Comparison of ENCODE assay signal across 12 cellular contexts in genomic region chr17:43984521-43984920, GRCh38. TPM values are rescaled to one million over a fixed set of nuclear protein-coding genes. Genes with fewer than 3 reads are reported as not detected.
DNase-seq lines count a peak whose midpoint lies in the region; ATAC-seq lines count a peak whose summit lies in the region.
"Had no signal": no experiment of that assay in that cellular context is flagged by ENCODE, and none has a peak within 500 bp of the region (broad histone marks: within the 10 kb centered on the region; RNA-seq: fewer than 3 reads in every experiment).

No MANE protein-coding gene starts in this region.

- no peak for DNase-seq in activated CD4-positive, alpha-beta T cell treated with anti-CD3 and anti-CD28 coated beads, Interleukin-2, amount 10 ng/mL, durations not matched to agents 24 days and 14 days
- no peak for DNase-seq in activated CD4-positive, alpha-beta T cell treated with anti-CD3 and anti-CD28 coated beads, Interleukin-2, amount 10 ng/mL, durations not matched to agents 7 days and 5 days
- DNase-seq in stimulated activated effector memory CD8-positive, alpha-beta T cell treated with anti-CD3 and anti-CD28 coated beads, Interleukin-12 subunit alpha, Interleukin-12 subunit beta, amount 100 ng/mL, for 72 hours (ENCODE audit: low spot score in 2 of 2) = no peak
- DNase-seq in inferior parietal cortex (ENCODE audit: extremely low spot score) = no peak
- DNase-seq: GDM1, sigmoid colon had no signal

- H3K36me3 ChIP-seq in iPS-18a (ENCODE audit: control insufficient read depth, low read depth, low read length) = no peaks in the 10 kb centered on the region
- H3K36me3 ChIP-seq: sigmoid colon had no signal

- H3K4me3 ChIP-seq in iPS-18a (ENCODE audit: low read length) = peak overlapping the region; percentile 66

- no peak overlapping the region for H3K9ac ChIP-seq in iPS-18a (ENCODE audit: low read length)

- POLR2A ChIA-PET in activated CD4-positive, alpha-beta T cell treated with anti-CD3 and anti-CD28 coated beads, Interleukin-2, amount 10 ng/mL, durations not matched to agents 7 days and 5 days (lab: Charles Lee) = no interaction called here

- H3K27me3 ChIP-seq in iPS-18a (ENCODE audit: control insufficient read depth, insufficient read depth, low read length) = peaks cover 33% of the 10 kb centered on the region

- peaks cover 54% of the 10 kb centered on the region for H3K27me3 Mint-ChIP-seq in activated CD4-positive, alpha-beta T cell treated with anti-CD3 and anti-CD28 coated beads, Interleukin-2, amount 10 ng/mL, durations not matched to agents 24 days and 14 days
- peaks cover 55% of the 10 kb centered on the region for H3K27me3 Mint-ChIP-seq in activated CD4-positive, alpha-beta T cell treated with anti-CD3 and anti-CD28 coated beads, Interleukin-2, amount 10 ng/mL, durations not matched to agents 7 days and 5 days

- CTCF ChIA-PET in activated CD4-positive, alpha-beta T cell treated with anti-CD3 and anti-CD28 coated beads, Interleukin-2, amount 10 ng/mL, durations not matched to agents 7 days and 5 days (lab: Charles Lee) = no interaction called here

- H3K9me3 ChIP-seq in iPS-18a (ENCODE audit: control insufficient read depth, low read depth, low read length) = no peaks in the 10 kb centered on the region
- H3K9me3 ChIP-seq: sigmoid colon had no signal

- no peak overlapping the region for H3K27ac ChIP-seq in iPS-18a (ENCODE audit: low read length)
- H3K27ac ChIP-seq: epithelial cell of prostate, sigmoid colon had no signal

- H3K4me1 Mint-ChIP-seq in activated CD4-positive, alpha-beta T cell treated with anti-CD3 and anti-CD28 coated beads, Interleukin-2, amount 10 ng/mL, durations not matched to agents 24 days and 14 days = peaks cover 8% of the 10 kb centered on the region
- H3K4me1 Mint-ChIP-seq in activated CD4-positive, alpha-beta T cell treated with anti-CD3 and anti-CD28 coated beads, Interleukin-2, amount 10 ng/mL, durations not matched to agents 7 days and 5 days = peaks cover 14% of the 10 kb centered on the region
- peaks cover 4% of the 10 kb centered on the region for H3K4me1 Mint-ChIP-seq in stimulated activated effector memory CD8-positive, alpha-beta T cell treated with anti-CD3 and anti-CD28 coated beads, Interleukin-12 subunit alpha, Interleukin-12 subunit beta, amount 100 ng/mL, for 72 hours

- peak overlapping the region; percentile 23 for H3K4me3 Mint-ChIP-seq in activated CD4-positive, alpha-beta T cell treated with anti-CD3 and anti-CD28 coated beads, Interleukin-2, amount 10 ng/mL, durations not matched to agents 24 days and 14 days
- H3K4me3 Mint-ChIP-seq in activated CD4-positive, alpha-beta T cell treated with anti-CD3 and anti-CD28 coated beads, Interleukin-2, amount 10 ng/mL, durations not matched to agents 7 days and 5 days = no peak overlapping the region
- H3K4me3 Mint-ChIP-seq in stimulated activated effector memory CD8-positive, alpha-beta T cell treated with anti-CD3 and anti-CD28 coated beads, Interleukin-12 subunit alpha, Interleukin-12 subunit beta, amount 100 ng/mL, for 72 hours = peak overlapping the region; percentile 39

- H3K4me1 ChIP-seq in iPS-18a (ENCODE audit: control insufficient read depth, low read depth, low read length) = peaks cover 3% of the 10 kb centered on the region

- intact Hi-C loops in activated CD4-positive, alpha-beta T cell treated with anti-CD3 and anti-CD28 coated beads, Interleukin-2, amount 10 ng/mL, durations not matched to agents 24 days and 14 days (cut with micrococcal nuclease) = no loop called here

- H3K9me3 Mint-ChIP-seq in activated CD4-positive, alpha-beta T cell treated with anti-CD3 and anti-CD28 coated beads, Interleukin-2, amount 10 ng/mL, durations not matched to agents 24 days and 14 days = no peaks in the 10 kb centered on the region
- no peaks in the 10 kb centered on the region for H3K9me3 Mint-ChIP-seq in activated CD4-positive, alpha-beta T cell treated with anti-CD3 and anti-CD28 coated beads, Interleukin-2, amount 10 ng/mL, durations not matched to agents 7 days and 5 days
- no peaks in the 10 kb centered on the region for H3K9me3 Mint-ChIP-seq in stimulated activated effector memory CD8-positive, alpha-beta T cell treated with anti-CD3 and anti-CD28 coated beads, Interleukin-12 subunit alpha, Interleukin-12 subunit beta, amount 100 ng/mL, for 72 hours

- no peaks in the 10 kb centered on the region for H3K36me3 Mint-ChIP-seq in activated CD4-positive, alpha-beta T cell treated with anti-CD3 and anti-CD28 coated beads, Interleukin-2, amount 10 ng/mL, durations not matched to agents 24 days and 14 days (ENCODE audit: low read depth)
- no peaks in the 10 kb centered on the region for H3K36me3 Mint-ChIP-seq in activated CD4-positive, alpha-beta T cell treated with anti-CD3 and anti-CD28 coated beads, Interleukin-2, amount 10 ng/mL, durations not matched to agents 7 days and 5 days (ENCODE audit: low read depth)
- H3K36me3 Mint-ChIP-seq in stimulated activated effector memory CD8-positive, alpha-beta T cell treated with anti-CD3 and anti-CD28 coated beads, Interleukin-12 subunit alpha, Interleukin-12 subunit beta, amount 100 ng/mL, for 72 hours = no peaks in the 10 kb centered on the region

- H3K27ac Mint-ChIP-seq in activated CD4-positive, alpha-beta T cell treated with anti-CD3 and anti-CD28 coated beads, Interleukin-2, amount 10 ng/mL, durations not matched to agents 24 days and 14 days = no peak overlapping the region
- no peak overlapping the region for H3K27ac Mint-ChIP-seq in activated CD4-positive, alpha-beta T cell treated with anti-CD3 and anti-CD28 coated beads, Interleukin-2, amount 10 ng/mL, durations not matched to agents 7 days and 5 days
- H3K27ac Mint-ChIP-seq in stimulated activated effector memory CD8-positive, alpha-beta T cell treated with anti-CD3 and anti-CD28 coated beads, Interleukin-12 subunit alpha, Interleukin-12 subunit beta, amount 100 ng/mL, for 72 hours = no peak overlapping the region

- ATAC-seq in stimulated activated effector memory CD8-positive, alpha-beta T cell treated with anti-CD3 and anti-CD28 coated beads, Interleukin-12 subunit alpha, Interleukin-12 subunit beta, amount 100 ng/mL, for 72 hours = no peak
- no peak for ATAC-seq in HG02870 (IDR thresholded peaks at IDR 0.05; ENCODE audit: unreplicated experiment)

RNA-seq across cellular contexts. Expression of gene NAGS, which starts 19.9 kb away (rescaled TPM):
- total RNA-seq in activated CD4-positive, alpha-beta T cell treated with anti-CD3 and anti-CD28 coated beads, Interleukin-2, amount 10 ng/mL, durations not matched to agents 24 days and 14 days = 0.59 and 0.91 TPM in 2 replicates
- total RNA-seq in activated CD4-positive, alpha-beta T cell treated with anti-CD3 and anti-CD28 coated beads, Interleukin-2, amount 10 ng/mL, durations not matched to agents 7 days and 5 days = under 1 TPM; 0.75 to 0.79 TPM

RNA-seq across cellular contexts. Expression of gene TMEM101, which starts 30.2 kb away (rescaled TPM):
- total RNA-seq in activated CD4-positive, alpha-beta T cell treated with anti-CD3 and anti-CD28 coated beads, Interleukin-2, amount 10 ng/mL, durations not matched to agents 24 days and 14 days = 27.5 and 32.8 TPM in 2 replicates
- total RNA-seq in activated CD4-positive, alpha-beta T cell treated with anti-CD3 and anti-CD28 coated beads, Interleukin-2, amount 10 ng/mL, durations not matched to agents 7 days and 5 days = 10 to 100 TPM; 25.6 to 28.8 TPM

RNA-seq across cellular contexts. Expression of gene PYY, which starts 30.8 kb away (rescaled TPM):
- 0.26 TPM in 1 of 2 replicates, not detected in the other for total RNA-seq in activated CD4-positive, alpha-beta T cell treated with anti-CD3 and anti-CD28 coated beads, Interleukin-2, amount 10 ng/mL, durations not matched to agents 24 days and 14 days
- total RNA-seq in activated CD4-positive, alpha-beta T cell treated with anti-CD3 and anti-CD28 coated beads, Interleukin-2, amount 10 ng/mL, durations not matched to agents 7 days and 5 days = not detected
- total RNA-seq: left cardiac atrium, M059J had no signal

RNA-seq across cellular contexts. Expression of gene PPY, which starts 42.2 kb away (rescaled TPM):
- not detected in 2 replicates for total RNA-seq in activated CD4-positive, alpha-beta T cell treated with anti-CD3 and anti-CD28 coated beads, Interleukin-2, amount 10 ng/mL, durations not matched to agents 24 days and 14 days
- total RNA-seq in activated CD4-positive, alpha-beta T cell treated with anti-CD3 and anti-CD28 coated beads, Interleukin-2, amount 10 ng/mL, durations not matched to agents 7 days and 5 days = not detected
- total RNA-seq: H4, left cardiac atrium, M059J, sigmoid colon had no signal
